Comparison of ENCODE assay signal across 15 cellular contexts in genomic region chr19:23769691-23770468, GRCh38.
"Had no signal": no experiment of that assay in that cellular context is flagged by ENCODE, and none has a peak within 500 bp of the region (broad histone marks: within the 10 kb centered on the region; RNA-seq: fewer than 3 reads in every experiment).

No MANE protein-coding gene starts in this region.

- DNase-seq: activated CD4-positive, alpha-beta T cell treated with anti-CD3 and anti-CD28 coated beads for 1 hour; activated CD8-positive, alpha-beta memory T cell treated with anti-CD3 and anti-CD28 coated beads, Interleukin-2, amount 50 U/mL, for 48 hours; activated naive CD4-positive, alpha-beta T cell treated with anti-CD3 and anti-CD28 coated beads for 36 hours; colonic mucosa; heart left ventricle; immature natural killer cell; left colon; SHP77; sigmoid colon; SK-N-SH; spleen; tibial artery; uterus had no signal

- H3K27me3 ChIP-seq: colonic mucosa, heart left ventricle, sigmoid colon, spleen, tibial artery, uterus had no signal

- ATAC-seq: heart left ventricle, left colon had no signal

- H3K4me1 ChIP-seq: colonic mucosa, heart left ventricle, sigmoid colon, spleen, tibial artery, uterus had no signal

- H3K4me3 Mint-ChIP-seq: activated naive CD4-positive, alpha-beta T cell treated with anti-CD3 and anti-CD28 coated beads for 36 hours; immature natural killer cell; memory B cell had no signal

- H3K27ac ChIP-seq: colonic mucosa, heart left ventricle, sigmoid colon, spleen, tibial artery, uterus had no signal

- H3K9me3 Mint-ChIP-seq: memory B cell had no signal

- H3K36me3 ChIP-seq: colonic mucosa, heart left ventricle, sigmoid colon, spleen, tibial artery, uterus had no signal

- H3K9me3 ChIP-seq: colonic mucosa, heart left ventricle, sigmoid colon, SK-N-SH, tibial artery, uterus had no signal

- H3K27ac Mint-ChIP-seq: activated T-helper 2 cell treated with anti-CD3 and anti-CD28 coated beads, Interferon-gamma antibody, Interleukin-2, Interleukin-4, amounts not matched to agents 10 μg/mL and 5 μg/mL and 100 μg/mL, durations not matched to agents 14 hours and 24 hours and 36 hours; immature natural killer cell; memory B cell had no signal

- H3K4me3 ChIP-seq: colonic mucosa, heart left ventricle, sigmoid colon, spleen, tibial artery, uterus had no signal

- H3K27me3 Mint-ChIP-seq: memory B cell had no signal
